Comparison of ENCODE assay signal across 1 cellular context in genomic region chr6:31619805-31620585, GRCh38.
TF ChIP-seq lines count a peak whose summit lies in the region.

No MANE protein-coding gene starts in this region.

TF ChIP-seq in HepG2, 621 proteins besides CTCF, POLR2A, EP300 and RAD21 (continued from another document and continues in another):
- TF ChIP-seq ZBTB49 (CRISPR knock-in tag; IDR thresholded peaks at IDR 0.05; ENCODE audit: borderline replicate concordance), result no peak
- 0 out of 2 replicates have a peak, but pooled peaks have one; percentile 35 for TF ChIP-seq KLF12 (CRISPR knock-in tag; IDR thresholded peaks at IDR 0.05; ENCODE audit: borderline replicate concordance)
- no peak for TF ChIP-seq NR1H2 (CRISPR knock-in tag; IDR thresholded peaks at IDR 0.05; ENCODE audit: borderline replicate concordance, low read depth)
- TF ChIP-seq ZBTB37 (CRISPR knock-in tag; IDR thresholded peaks at IDR 0.05), result no peak
- TF ChIP-seq SIN3A (IDR thresholded peaks at IDR 0.05; ENCODE audit: borderline replicate concordance, low read depth, low read length), result 0 out of 2 replicates have a peak, but pooled peaks have one; percentile 63
- TF ChIP-seq ZSCAN20 (CRISPR knock-in tag; IDR thresholded peaks at IDR 0.05; ENCODE audit: borderline replicate concordance), result 0 out of 2 replicates have a peak, but pooled peaks have one; percentile 50
- TF ChIP-seq MZF1 (CRISPR knock-in tag; IDR thresholded peaks at IDR 0.05; ENCODE audit: borderline replicate concordance), result no peak
- TF ChIP-seq ZNF513 (CRISPR knock-in tag; conservative IDR thresholded peaks at IDR 0.05), result no peak
- TF ChIP-seq SUZ12 (IDR thresholded peaks at IDR 0.05; ENCODE audit: low read depth, low read length), result no peak
- peak; percentile 52; the same call in 1 of the 2 replicates for TF ChIP-seq ELF1 (CRISPR knock-in tag; IDR thresholded peaks at IDR 0.05)
- no peak for TF ChIP-seq ZXDC (CRISPR knock-in tag; IDR thresholded peaks at IDR 0.05)
- peak; percentile 97 for TF ChIP-seq MAX (IDR thresholded peaks at IDR 0.05)
- 0 out of 2 replicates have a peak, but pooled peaks have one; percentile 43 for TF ChIP-seq ZNF670 (CRISPR knock-in tag; IDR thresholded peaks at IDR 0.05; ENCODE audit: borderline replicate concordance)
- TF ChIP-seq ZNF382 (CRISPR knock-in tag; IDR thresholded peaks at IDR 0.05; ENCODE audit: borderline replicate concordance), result no peak
- TF ChIP-seq GMEB1 (CRISPR knock-in tag; IDR thresholded peaks at IDR 0.05; ENCODE audit: borderline replicate concordance), result peak; percentile 95
- peak; percentile 45 for TF ChIP-seq FOXA3 (CRISPR knock-in tag; IDR thresholded peaks at IDR 0.05)
- no peak for TF ChIP-seq ZNF180 (CRISPR knock-in tag; IDR thresholded peaks at IDR 0.05; ENCODE audit: borderline replicate concordance, low read depth)
- TF ChIP-seq XRCC5 (optimal IDR thresholded peaks at IDR 0.05; ENCODE audit: low read length), result peak; percentile 91
- TF ChIP-seq HOXA9 (CRISPR knock-in tag; IDR thresholded peaks at IDR 0.05; ENCODE audit: borderline replicate concordance), result no peak
- TF ChIP-seq IRX3 (CRISPR knock-in tag; IDR thresholded peaks at IDR 0.05; ENCODE audit: borderline replicate concordance, low read depth), result peak; percentile 92
- no peak; the same call in 1 of the 2 replicates for TF ChIP-seq FOXM1 (CRISPR knock-in tag; IDR thresholded peaks at IDR 0.05)
- TF ChIP-seq PRDM15 (CRISPR knock-in tag; IDR thresholded peaks at IDR 0.05), result peak; percentile 33; the same call in 1 of the 2 replicates
- TF ChIP-seq KIAA2018 (CRISPR knock-in tag; IDR thresholded peaks at IDR 0.05; ENCODE audit: borderline replicate concordance), result 0 out of 2 replicates have a peak, but pooled peaks have one; percentile 33
- TF ChIP-seq MBNL3 (CRISPR knock-in tag; conservative IDR thresholded peaks at IDR 0.05), result no peak
- no peak for TF ChIP-seq TGIF2 (CRISPR knock-in tag; IDR thresholded peaks at IDR 0.05)
